18 cellular contexts compared by ENCODE assay signal in genomic region chr2:42877532-42877931, GRCh38.
DNase-seq lines count a peak whose midpoint lies in the region; ATAC-seq and TF ChIP-seq lines count a peak whose summit lies in the region.
"Had no signal": no experiment of that assay in that cellular context is flagged by ENCODE, and none has a peak within 500 bp of the region (broad histone marks: within the 10 kb centered on the region; RNA-seq: fewer than 3 reads in every experiment).

No MANE protein-coding gene starts in this region.

- intact Hi-C loops in left ventricle myocardium inferior (cut with micrococcal nuclease) (no loop called here), left ventricle myocardium superior (cut with micrococcal nuclease) (no loop called here), uterus (cut with DNase I; ENCODE audit: low total_unique reads) (no loop called here), left colon (cut with DNase I, micrococcal nuclease) (no loop called here), mucosa of descending colon (cut with DNase I, micrococcal nuclease) (no loop called here)

- no peaks in the 10 kb centered on the region for H3K9me3 Mint-ChIP-seq in endodermal cell
- H3K9me3 Mint-ChIP-seq: CD4-positive, alpha-beta memory T cell had no signal

- H3K27ac Mint-ChIP-seq in endodermal cell, result no peak overlapping the region
- H3K27ac Mint-ChIP-seq: CD4-positive, alpha-beta memory T cell had no signal

- 93 to 100% methylated on average over 3 of the region's 3 CpGs for whole genome bisulfite sequencing in endodermal cell (ENCODE audit: insufficient coverage in 1 of 2, insufficient read length in 1 of 2), 2 experiments
- WGBS in lung, 2 donors, result 82 to 83% methylated on average over 3 of the region's 3 CpGs

- TF ChIP-seq CTCF in left ventricle myocardium inferior (IDR thresholded peaks at IDR 0.05; ENCODE audit: borderline replicate concordance) (no peak), endodermal cell (conservative IDR thresholded peaks at IDR 0.05) (no peak), lung (IDR thresholded peaks at IDR 0.05; ENCODE audit: control extremely low read depth, extremely low read depth) (no peak), uterus (IDR thresholded peaks at IDR 0.05) (no peak), mucosa of descending colon (IDR thresholded peaks at IDR 0.05) (no peak)

- no peaks in the 10 kb centered on the region for H3K36me3 ChIP-seq in left ventricle myocardium inferior
- H3K36me3 ChIP-seq in endodermal cell (ENCODE audit: control insufficient read depth, insufficient read depth, low read length), result no peaks in the 10 kb centered on the region
- H3K36me3 ChIP-seq in lung (ENCODE audit: control insufficient read depth in 2 of 2, insufficient read depth in 2 of 2, low read length in 2 of 2), result no peaks in the 10 kb centered on the region
- H3K36me3 ChIP-seq in uterus, result no peaks in the 10 kb centered on the region
- no peaks in the 10 kb centered on the region for H3K36me3 ChIP-seq in mucosa of descending colon (ENCODE audit: low read depth)
- H3K36me3 ChIP-seq: Peyer's patch had no signal

- no peaks in the 10 kb centered on the region for H3K4me1 Mint-ChIP-seq in endodermal cell

- H3K4me1 ChIP-seq in left ventricle myocardium inferior (peaks cover 92% of the 10 kb centered on the region), endodermal cell (ENCODE audit: control insufficient read depth, insufficient read depth, low read length) (no peaks in the 10 kb centered on the region), lung (ENCODE audit: control insufficient read depth in 2 of 2, insufficient read depth in 2 of 2, low read length in 2 of 2) (peaks cover 6 to 36% of the 10 kb centered on the region in 2 donors), uterus (peaks cover 7 to 14% of the 10 kb centered on the region in 2 donors), mucosa of descending colon (ENCODE audit: low read depth) (no peaks in the 10 kb centered on the region)

- DNase-seq in left ventricle myocardium inferior (no peak), left ventricle myocardium superior (no peak), endodermal cell (peak; percentile 2), lung (ENCODE audit: low spot score) (no peak), uterus (no peak), left colon (no peak), mucosa of descending colon (no peak)
- DNase-seq: ACHN; CD4-positive, alpha-beta memory T cell; DND-41; GDM1; NCI-H1417; NCI-H2029; NCI-H2171 treated with DMSO at 0.1 percent for 48 hours; NCI-H82; SHP77 treated with DMSO at 0.1 percent for 48 hours had no signal

- no peak overlapping the region for H3K9ac ChIP-seq in endodermal cell (ENCODE audit: extremely low read depth, low read length, poor library complexity, severe bottlenecking)

- H3K9me3 ChIP-seq in left ventricle myocardium inferior (replicated peaks) (no peaks in the 10 kb centered on the region), endodermal cell (ENCODE audit: control insufficient read depth, low read length) (no peaks in the 10 kb centered on the region), lung (ENCODE audit: control insufficient read depth in 2 of 2, insufficient read depth in 1 of 2, low read length in 1 of 2) (no peaks in the 10 kb centered on the region), uterus (no peaks in the 10 kb centered on the region), mucosa of descending colon (no peaks in the 10 kb centered on the region)
- H3K9me3 ChIP-seq: Peyer's patch had no signal

- TF ChIP-seq POLR2A in uterus (IDR thresholded peaks at IDR 0.05), result no peak

- H3K27ac ChIP-seq in left ventricle myocardium inferior (replicated peaks) (peak overlapping the region; percentile 94), endodermal cell (ENCODE audit: low read depth, low read length) (no peak overlapping the region), lung (ENCODE audit: low read depth in 1 of 2, low read length in 1 of 2) (peak overlapping the region; percentile 15 to 63), uterus (peak overlapping the region; percentile 85 to 87)

- H3K27me3 ChIP-seq in left ventricle myocardium inferior (ENCODE audit: low read depth) (no peaks in the 10 kb centered on the region), endodermal cell (ENCODE audit: control insufficient read depth, insufficient read depth, low read length, poor library complexity, severe bottlenecking) (no peaks in the 10 kb centered on the region), lung (ENCODE audit: control insufficient read depth, insufficient read depth) (no peaks in the 10 kb centered on the region), uterus (no peaks in the 10 kb centered on the region)
- H3K27me3 ChIP-seq: Peyer's patch had no signal

- ATAC-seq in left ventricle myocardium superior, result no peak
- ATAC-seq in lung (ENCODE audit: insufficient read depth, low FRiP score), result no peak
- ATAC-seq in HG02642 (IDR thresholded peaks at IDR 0.05; ENCODE audit: poor library complexity, unreplicated experiment), result no peak
- ATAC-seq in left colon, result no peak
- no peak for ATAC-seq in mucosa of descending colon

- H3K4me3 ChIP-seq in left ventricle myocardium inferior (no peak overlapping the region), endodermal cell (ENCODE audit: low read length) (no peak overlapping the region), lung (no peak overlapping the region), uterus (no peak overlapping the region), mucosa of descending colon (no peak overlapping the region)
- H3K4me3 ChIP-seq: Peyer's patch had no signal

- H3K36me3 Mint-ChIP-seq in endodermal cell (ENCODE audit: low read depth), result no peaks in the 10 kb centered on the region
- H3K36me3 Mint-ChIP-seq: CD4-positive, alpha-beta memory T cell had no signal

- H3K27me3 Mint-ChIP-seq in endodermal cell (ENCODE audit: insufficient read depth), result no peaks in the 10 kb centered on the region
- H3K27me3 Mint-ChIP-seq: CD4-positive, alpha-beta memory T cell had no signal

- no peak overlapping the region for H3K4me3 Mint-ChIP-seq in endodermal cell
- H3K4me3 Mint-ChIP-seq: CD4-positive, alpha-beta memory T cell had no signal
